In genomic region chr10:71314028-71314693, GRCh38 we compare ENCODE assay signal across 7 cellular contexts. TPM values are rescaled to one million over a fixed set of nuclear protein-coding genes. Genes with fewer than 3 reads are reported as not detected.
DNase-seq lines count a peak whose midpoint lies in the region; ATAC-seq and TF ChIP-seq lines count a peak whose summit lies in the region.

No MANE protein-coding gene starts in this region.

- no peaks in the 10 kb centered on the region for H3K36me3 Mint-ChIP-seq in activated CD4-positive, alpha-beta T cell treated with anti-CD3 and anti-CD28 coated beads, Interleukin-2, amount 10 ng/mL, durations not matched to agents 7 days and 5 days (ENCODE audit: low read depth)
- H3K36me3 Mint-ChIP-seq in memory B cell = no peaks in the 10 kb centered on the region

- CTCF ChIA-PET in activated CD4-positive, alpha-beta T cell treated with anti-CD3 and anti-CD28 coated beads, Interleukin-2, amount 10 ng/mL, durations not matched to agents 7 days and 5 days (lab: Charles Lee) = interaction anchor here (0.5 to 2.6 kb wide), 11 partner anchors 38 to 785 kb away, joined by 3 to 10 read pairs (median 4); no protein-coding TSS in a partner anchor

- POLR2A ChIA-PET in activated CD4-positive, alpha-beta T cell treated with anti-CD3 and anti-CD28 coated beads, Interleukin-2, amount 10 ng/mL, durations not matched to agents 7 days and 5 days (lab: Charles Lee) = no interaction called here

- no peak overlapping the region for H3K27ac Mint-ChIP-seq in activated CD4-positive, alpha-beta T cell treated with anti-CD3 and anti-CD28 coated beads, Interleukin-2, amount 10 ng/mL, durations not matched to agents 7 days and 5 days
- no peak overlapping the region for H3K27ac Mint-ChIP-seq in memory B cell

- ATAC-seq in memory B cell (ENCODE audit: low read depth) = peak; percentile 34

- DNase-seq in NAMALWA (ENCODE audit: low spot score) (peak; percentile 39), memory B cell (ENCODE audit: low spot score in 2 of 2) (peak; percentile 46 to 57), amniotic stem cell (lab: John Stamatoyannopoulos, UW) (no peak)
- peak; percentile 52 for DNase-seq in activated CD4-positive, alpha-beta T cell treated with anti-CD3 and anti-CD28 coated beads, Interleukin-2, amount 10 ng/mL, durations not matched to agents 7 days and 5 days
- DNase-seq in effector CD8-positive, alpha-beta T cell (lab: John Stamatoyannopoulos, UW) = peak; percentile 48
- DNase-seq in stimulated activated CD8-positive, alpha-beta memory T cell treated with anti-CD3 and anti-CD28 coated beads, Interleukin-7, amount 100 ng/mL, for 4 hours (ENCODE audit: low read depth in 2 of 2) = peak; percentile 24 to 31

- H3K4me3 Mint-ChIP-seq in activated CD4-positive, alpha-beta T cell treated with anti-CD3 and anti-CD28 coated beads, Interleukin-2, amount 10 ng/mL, durations not matched to agents 7 days and 5 days = no peak overlapping the region
- H3K4me3 Mint-ChIP-seq in memory B cell = no peak overlapping the region

- peaks cover 25% of the 10 kb centered on the region for H3K4me1 Mint-ChIP-seq in activated CD4-positive, alpha-beta T cell treated with anti-CD3 and anti-CD28 coated beads, Interleukin-2, amount 10 ng/mL, durations not matched to agents 7 days and 5 days
- peaks cover 4% of the 10 kb centered on the region for H3K4me1 Mint-ChIP-seq in memory B cell

- TF ChIP-seq CTCF in GM12801 (IDR thresholded peaks at IDR 0.05; ENCODE audit: extremely low read depth, insufficient read length) = peak; percentile 39

- H3K27me3 Mint-ChIP-seq in activated CD4-positive, alpha-beta T cell treated with anti-CD3 and anti-CD28 coated beads, Interleukin-2, amount 10 ng/mL, durations not matched to agents 7 days and 5 days = peaks cover 2% of the 10 kb centered on the region
- peaks cover 4% of the 10 kb centered on the region for H3K27me3 Mint-ChIP-seq in memory B cell

- no peaks in the 10 kb centered on the region for H3K9me3 Mint-ChIP-seq in activated CD4-positive, alpha-beta T cell treated with anti-CD3 and anti-CD28 coated beads, Interleukin-2, amount 10 ng/mL, durations not matched to agents 7 days and 5 days
- H3K9me3 Mint-ChIP-seq in memory B cell = no peaks in the 10 kb centered on the region

RNA-seq across cellular contexts. Expression of gene SLC29A3, which starts 4.9 kb away (rescaled TPM):
- total RNA-seq in activated CD4-positive, alpha-beta T cell treated with anti-CD3 and anti-CD28 coated beads, Interleukin-2, amount 10 ng/mL, durations not matched to agents 7 days and 5 days = 1 to 10 TPM; 2.4 to 3.4 TPM
